In genomic region chr19:5676711-5677110, GRCh38 we compare ENCODE assay signal across 20 cellular contexts. TPM values are rescaled to one million over a fixed set of nuclear protein-coding genes. Genes with fewer than 3 reads are reported as not detected.
"Had no signal": no experiment of that assay in that cellular context is flagged by ENCODE, and none has a peak within 500 bp of the region (broad histone marks: within the 10 kb centered on the region; RNA-seq: fewer than 3 reads in every experiment).

No MANE protein-coding gene starts in this region.

- H3K9me3 Mint-ChIP-seq: dendritic cell treated with granulocyte-macrophage colony-stimulating factor and Interleukin-4, amounts not matched to agents 40 ng/mL and 50 ng/mL, for 4 days; effector memory CD8-positive, alpha-beta T cell; T-cell had no signal

- DNase-seq: activated CD4-positive, alpha-beta T cell treated with anti-CD3 and anti-CD28 coated beads for 4 hours; activated naive CD4-positive, alpha-beta T cell treated with anti-CD3 and anti-CD28 coated beads, Interleukin-2, amount 50 U/mL, for 16 hours; amygdala; cerebellar nuclear complex; effector memory CD8-positive, alpha-beta T cell; erythroblast; hypothalamus; lower lobe of right lung; natural killer cell; sigmoid colon; stimulated activated CD4-positive, alpha-beta T cell treated with anti-CD3 and anti-CD28 coated beads, Interleukin-4, amount 100 ng/mL, for 24 hours; stimulated activated naive CD8-positive, alpha-beta T cell treated with anti-CD3 and anti-CD28 coated beads, Interleukin-15, amount 100 ng/mL, for 72 hours; T-cell; WERI-Rb-1 had no signal

- H3K4me3 Mint-ChIP-seq: brain; dendritic cell treated with granulocyte-macrophage colony-stimulating factor and Interleukin-4, amounts not matched to agents 40 ng/mL and 50 ng/mL, for 4 days; effector memory CD8-positive, alpha-beta T cell; natural killer cell; stimulated activated naive CD8-positive, alpha-beta T cell treated with anti-CD3 and anti-CD28 coated beads, Interleukin-15, amount 100 ng/mL, for 72 hours; T-cell had no signal

- H3K27ac ChIP-seq: lower lobe of right lung, sigmoid colon, WERI-Rb-1 had no signal

- H3K36me3 Mint-ChIP-seq: brain, natural killer cell, T-cell had no signal

- H3K27me3 Mint-ChIP-seq: effector memory CD8-positive, alpha-beta T cell; stimulated activated naive CD8-positive, alpha-beta T cell treated with anti-CD3 and anti-CD28 coated beads, Interleukin-15, amount 100 ng/mL, for 72 hours; T-cell had no signal

- H3K27me3 ChIP-seq: sigmoid colon had no signal

- H3K9me3 ChIP-seq: lower lobe of right lung, sigmoid colon had no signal

- H3K27ac Mint-ChIP-seq: dendritic cell treated with granulocyte-macrophage colony-stimulating factor and Interleukin-4, amounts not matched to agents 40 ng/mL and 50 ng/mL, for 4 days; T-cell had no signal

- H3K4me3 ChIP-seq: lower lobe of right lung, sigmoid colon had no signal

- ATAC-seq: effector memory CD8-positive, alpha-beta T cell; left cardiac atrium; lower lobe of right lung; natural killer cell; stimulated activated naive CD8-positive, alpha-beta T cell treated with anti-CD3 and anti-CD28 coated beads, Interleukin-15, amount 100 ng/mL, for 72 hours; T-cell had no signal

RNA-seq across cellular contexts. Expression of gene CATSPERD, which starts 43.7 kb away (rescaled TPM):
- total RNA-seq: glomerular endothelial cell, left cardiac atrium, mononuclear cell, natural killer cell, sigmoid colon, T-cell, urinary bladder had no signal
- polyA plus RNA-seq: sigmoid colon, urinary bladder had no signal
